ENCODE assay signal across 12 cellular contexts in genomic region chr13:41587490-41587889, GRCh38.
DNase-seq lines count a peak whose midpoint lies in the region; ATAC-seq and TF ChIP-seq lines count a peak whose summit lies in the region.
"Had no signal": no experiment of that assay in that cellular context is flagged by ENCODE, and none has a peak within 500 bp of the region (broad histone marks: within the 10 kb centered on the region; RNA-seq: fewer than 3 reads in every experiment).

No MANE protein-coding gene starts in this region.

- no peak overlapping the region for H3K4me3 Mint-ChIP-seq in activated naive CD4-positive, alpha-beta T cell treated with anti-CD3 and anti-CD28 coated beads, Interleukin-2, amount 10 ng/mL, durations not matched to agents 7 days and 5 days

- H4K8ac ChIP-seq in mesenchymal stem cell (ENCODE audit: low read length): no peak overlapping the region

- no peak overlapping the region for H3K27ac Mint-ChIP-seq in activated naive CD4-positive, alpha-beta T cell treated with anti-CD3 and anti-CD28 coated beads, Interleukin-2, amount 10 ng/mL, durations not matched to agents 7 days and 5 days

- H3K4me3 ChIP-seq in OCI-LY1 (ENCODE audit: low read depth, low read length, poor library complexity, severe bottlenecking) (no peak overlapping the region), choroid plexus epithelial cell (ENCODE audit: low read depth, low read length) (no peak overlapping the region), mesenchymal stem cell (ENCODE audit: insufficient read depth in 1 of 2, low read depth in 1 of 2, low read length in 2 of 2) (no peak overlapping the region)
- H3K4me3 ChIP-seq: adrenal gland, psoas muscle had no signal

- H4K20me1 ChIP-seq in OCI-LY1 (ENCODE audit: insufficient read depth, low read length): no peaks in the 10 kb centered on the region

- no peaks in the 10 kb centered on the region for H3F3A ChIP-seq in OCI-LY1 (ENCODE audit: insufficient read depth, low read length)

- 94% methylated on average over 8 of the region's 9 CpGs for WGBS in mesenchymal stem cell

- H3K79me1 ChIP-seq in mesenchymal stem cell (replicated peaks; ENCODE audit: low read length, poor library complexity, severe bottlenecking): no peaks in the 10 kb centered on the region

- no peak overlapping the region for H2BK5ac ChIP-seq in mesenchymal stem cell (ENCODE audit: low read depth, low read length, poor library complexity, severe bottlenecking)

- H3K4me1 Mint-ChIP-seq in activated naive CD4-positive, alpha-beta T cell treated with anti-CD3 and anti-CD28 coated beads, Interleukin-2, amount 10 ng/mL, durations not matched to agents 7 days and 5 days: no peaks in the 10 kb centered on the region

- H3K18ac ChIP-seq in mesenchymal stem cell (ENCODE audit: low read depth in 1 of 2, low read length in 2 of 2): no peak overlapping the region

- H3K27me3 Mint-ChIP-seq in activated naive CD4-positive, alpha-beta T cell treated with anti-CD3 and anti-CD28 coated beads, Interleukin-2, amount 10 ng/mL, durations not matched to agents 7 days and 5 days: no peaks in the 10 kb centered on the region

- H3K23ac ChIP-seq in mesenchymal stem cell (ENCODE audit: low read length in 2 of 2): no peak overlapping the region

- H3K4me2 ChIP-seq in OCI-LY1 (ENCODE audit: low read length) (peak overlapping the region; percentile 2; the same call in 1 of the 2 replicates), mesenchymal stem cell (ENCODE audit: low read length, poor library complexity, severe bottlenecking) (no peak overlapping the region)

- H3K4me1 ChIP-seq in OCI-LY1 (ENCODE audit: insufficient read depth, low read length, severe bottlenecking) (peaks cover 53% of the 10 kb centered on the region), mesenchymal stem cell (ENCODE audit: control insufficient read depth, insufficient read depth, low read depth, low read length) (peaks cover 5% of the 10 kb centered on the region)
- H3K4me1 ChIP-seq: adrenal gland, psoas muscle had no signal

- no peak overlapping the region for H2BK12ac ChIP-seq in mesenchymal stem cell (ENCODE audit: low read length in 2 of 2)

- TF ChIP-seq CTCF in OCI-LY1 (IDR thresholded peaks at IDR 0.05; ENCODE audit: low read length) (peak; percentile 76), choroid plexus epithelial cell (conservative IDR thresholded peaks at IDR 0.05; ENCODE audit: low read depth, low read length) (peak; percentile 18)

- peak; percentile 7 for DNase-seq in activated naive CD4-positive, alpha-beta T cell treated with Interleukin-2 at 50 U/mL for 16 hours
- no peak for DNase-seq in activated naive CD4-positive, alpha-beta T cell treated with anti-CD3 and anti-CD28 coated beads, Interleukin-2, amount 10 ng/mL, durations not matched to agents 7 days and 5 days
- DNase-seq in choroid plexus epithelial cell (ENCODE audit: low read depth) (no peak), mesenchymal stem cell (no peak), HuH-7.5 (ENCODE audit: low spot score) (no peak)
- DNase-seq in stimulated activated CD4-positive, alpha-beta T cell treated with anti-CD3 and anti-CD28 coated beads, Interleukin-4, amount 100 ng/mL, for 24 hours: peak; percentile 7
- DNase-seq: adrenal gland, AML-193, NCI-H1105, psoas muscle had no signal

- no peak overlapping the region for H4K91ac ChIP-seq in mesenchymal stem cell (ENCODE audit: low read length)

- no peak overlapping the region for H3K14ac ChIP-seq in mesenchymal stem cell (ENCODE audit: low read length in 2 of 2)

- no peaks in the 10 kb centered on the region for H3K9me2 ChIP-seq in OCI-LY1 (ENCODE audit: low read depth, low read length)

- H3K79me2 ChIP-seq in OCI-LY1 (ENCODE audit: insufficient read depth, low read length): no peaks in the 10 kb centered on the region

- no peak overlapping the region for H2AK5ac ChIP-seq in mesenchymal stem cell (ENCODE audit: low read length, severe bottlenecking)

- no peak overlapping the region for H2BK120ac ChIP-seq in mesenchymal stem cell (ENCODE audit: low read depth, low read length)

- H3K9me3 Mint-ChIP-seq in activated naive CD4-positive, alpha-beta T cell treated with anti-CD3 and anti-CD28 coated beads, Interleukin-2, amount 10 ng/mL, durations not matched to agents 7 days and 5 days: no peaks in the 10 kb centered on the region

- H3K36me3 Mint-ChIP-seq in activated naive CD4-positive, alpha-beta T cell treated with anti-CD3 and anti-CD28 coated beads, Interleukin-2, amount 10 ng/mL, durations not matched to agents 7 days and 5 days: peaks cover 38% of the 10 kb centered on the region

- no peak for ATAC-seq in GM18867 (IDR thresholded peaks at IDR 0.05; ENCODE audit: unreplicated experiment)
- ATAC-seq: psoas muscle had no signal

- H3K27me3 ChIP-seq in OCI-LY1 (ENCODE audit: insufficient read depth, low read length): no peaks in the 10 kb centered on the region
- H3K27me3 ChIP-seq in mesenchymal stem cell (ENCODE audit: control insufficient read depth in 1 of 2, insufficient read depth in 1 of 2, low read length in 2 of 2): no peaks in the 10 kb centered on the region
- H3K27me3 ChIP-seq: adrenal gland had no signal

- H3K4ac ChIP-seq in mesenchymal stem cell (ENCODE audit: low read depth in 1 of 2, low read length in 2 of 2): no peak overlapping the region

- H3K36me3 ChIP-seq in OCI-LY1 (ENCODE audit: insufficient read depth, low read length): peaks cover 14% of the 10 kb centered on the region; the same call in 1 of the 2 replicates
- peaks cover 2 to 7% of the 10 kb centered on the region in 2 experiments for H3K36me3 ChIP-seq in mesenchymal stem cell (ENCODE audit: control insufficient read depth in 1 of 2, insufficient read depth in 2 of 2, low read depth in 1 of 2, low read length in 2 of 2)
- H3K36me3 ChIP-seq: adrenal gland had no signal

- no peaks in the 10 kb centered on the region for H3K9me3 ChIP-seq in OCI-LY1 (ENCODE audit: low read length)
- H3K9me3 ChIP-seq in mesenchymal stem cell (ENCODE audit: control insufficient read depth, low read length): no peaks in the 10 kb centered on the region
- H3K9me3 ChIP-seq: adrenal gland, psoas muscle had no signal

- no peak overlapping the region for H2BK15ac ChIP-seq in mesenchymal stem cell (ENCODE audit: low read depth, poor library complexity, severe bottlenecking)

- H2AFZ ChIP-seq in OCI-LY1 (ENCODE audit: low read length): no peak overlapping the region
- H2AFZ ChIP-seq in mesenchymal stem cell (ENCODE audit: low read depth, low read length): no peak overlapping the region

- H3K27ac ChIP-seq in OCI-LY1 (ENCODE audit: low read depth, low read length, poor library complexity, severe bottlenecking): peak overlapping the region; percentile 92
- no peak overlapping the region for H3K27ac ChIP-seq in mesenchymal stem cell (ENCODE audit: low read length, poor library complexity, severe bottlenecking)
- H3K27ac ChIP-seq: adrenal gland, psoas muscle had no signal

- CTCF ChIA-PET in activated naive CD4-positive, alpha-beta T cell treated with anti-CD3 and anti-CD28 coated beads, Interleukin-2, amount 10 ng/mL, durations not matched to agents 7 days and 5 days (lab: Charles Lee): interaction anchor here (0.6 to 2.4 kb wide), 4 partner anchors 9 to 1318 kb away, joined by 3 to 11 read pairs (median 4); no protein-coding TSS in a partner anchor

- peak overlapping the region; percentile 16; the same call in 1 of the 2 replicates for H3K9ac ChIP-seq in OCI-LY1 (ENCODE audit: low read length)
- H3K9ac ChIP-seq in mesenchymal stem cell (ENCODE audit: low read length): no peak overlapping the region

Comparison
In these comparisons a context has a peak if more than half of its experiments do, and no peak if none do; other contexts are left out.
1. DNase-seq: peak in activated naive CD4-positive, alpha-beta T cell treated with Interleukin-2 at 50 U/mL for 16 hours (single experiment) and stimulated activated CD4-positive, alpha-beta T cell treated with anti-CD3 and anti-CD28 coated beads, Interleukin-4, amount 100 ng/mL, for 24 hours (single experiment); none in activated naive CD4-positive, alpha-beta T cell treated with anti-CD3 and anti-CD28 coated beads, Interleukin-2, amount 10 ng/mL, durations not matched to agents 7 days and 5 days (single experiment), choroid plexus epithelial cell (single experiment), mesenchymal stem cell (single experiment) and HuH-7.5 (single experiment).